In genomic region chr22:44497904-44498242, GRCh38 we compare ENCODE assay signal across 8 cellular contexts. TPM values are rescaled to one million over a fixed set of nuclear protein-coding genes. Genes with fewer than 3 reads are reported as not detected.
A peak's percentile ranks its signal among the peaks of the same experiment; 100 is the strongest.
DNase-seq lines count a peak whose midpoint lies in the region; ATAC-seq and TF ChIP-seq lines count a peak whose summit lies in the region.

Gene RTL6, minus strand, starts transcription at chr22:44498233. Its CDS starts 677 bp downstream, at chr22:44497556.

- H3K4me3 ChIP-seq in epithelial cell of esophagus (ENCODE audit: low read length), result peak within 1 kb of the TSS; percentile 48

- peak within 1 kb of the TSS; percentile 69 for H3K27ac Mint-ChIP-seq in nephron progenitor cell

- peaks cover 53% of the 10 kb centered on the region for H3K36me3 Mint-ChIP-seq in nephron progenitor cell (ENCODE audit: low read depth)

- H3K27me3 Mint-ChIP-seq in nephron progenitor cell (ENCODE audit: low read depth, poor library complexity), result peaks cover 5% of the 10 kb centered on the region

- no peak for DNase-seq in RPMI7951 (ENCODE audit: low read depth)
- no peak for DNase-seq in epithelial cell of esophagus (ENCODE audit: low read depth)
- DNase-seq in nephron progenitor cell, result no peak
- DNase-seq in HK-2 (ENCODE audit: unreplicated experiment), result no peak
- DNase-seq in NCI-H2196 treated with DMSO at 0.1 percent for 48 hours (lab: John Stamatoyannopoulos, UW; ENCODE audit: unreplicated experiment), result no peak
- no peak for DNase-seq in NCI-H1417 (lab: John Stamatoyannopoulos, UW)
- no peak for DNase-seq in activated gamma-delta T cell (lab: John Stamatoyannopoulos, UW)

- ATAC-seq in GM19372 (IDR thresholded peaks at IDR 0.05; ENCODE audit: low read depth, unreplicated experiment), result peak; percentile 39

- H3K4me3 Mint-ChIP-seq in nephron progenitor cell, result peak within 1 kb of the TSS; percentile 81

- H3K4me1 Mint-ChIP-seq in nephron progenitor cell, result peaks cover 32% of the 10 kb centered on the region

- TF ChIP-seq CTCF in epithelial cell of esophagus (IDR thresholded peaks at IDR 0.05; ENCODE audit: insufficient read depth, low read depth, low read length, missing control alignments) (no peak), nephron progenitor cell (IDR thresholded peaks at IDR 0.05) (no peak)

- H3K9me3 Mint-ChIP-seq in nephron progenitor cell, result peaks cover 40% of the 10 kb centered on the region

RNA-seq across cellular contexts. Expression of gene RTL6, which starts in this region (rescaled TPM):
- total RNA-seq in RPMI7951 (2014; rRNA removed; shearing (Covaris generic)), result 14.2 and 16.6 TPM in 2 replicates
